Comparison of ENCODE assay signal across 11 cellular contexts in genomic region chr2:239286901-239287300, GRCh38.
DNase-seq lines count a peak whose midpoint lies in the region; ATAC-seq and TF ChIP-seq lines count a peak whose summit lies in the region.
"Had no signal": no experiment of that assay in that cellular context is flagged by ENCODE, and none has a peak within 500 bp of the region (broad histone marks: within the 10 kb centered on the region; RNA-seq: fewer than 3 reads in every experiment).

No MANE protein-coding gene starts in this region.

- H3K9me3 ChIP-seq in BLaER1 = peaks cover 6% of the 10 kb centered on the region; the same call in 1 of the 2 replicates
- H3K9me3 ChIP-seq in CD8-positive, alpha-beta memory T cell (ENCODE audit: low read length) = no peaks in the 10 kb centered on the region
- H3K9me3 ChIP-seq in naive thymus-derived CD4-positive, alpha-beta T cell (ENCODE audit: control insufficient read depth in 2 of 3, low read length in 3 of 3) = no peaks in the 10 kb centered on the region
- H3K9me3 ChIP-seq: colonic mucosa had no signal

- H3K9ac ChIP-seq in BLaER1 = no peak overlapping the region

- H3K36me3 Mint-ChIP-seq in CD8-positive, alpha-beta memory T cell = peaks cover 0 to 2% (median 0%) of the 10 kb centered on the region in 3 donors
- no peaks in the 10 kb centered on the region for H3K36me3 Mint-ChIP-seq in endothelial cell (ENCODE audit: low read depth, unreplicated experiment)
- H3K36me3 Mint-ChIP-seq in naive thymus-derived CD4-positive, alpha-beta T cell = peaks cover 0 to 20% (median 0%) of the 10 kb centered on the region in 5 donors

- no peak overlapping the region for H3K4me3 ChIP-seq in BLaER1
- no peak overlapping the region for H3K4me3 ChIP-seq in CD8-positive, alpha-beta memory T cell (ENCODE audit: low read length)
- H3K4me3 ChIP-seq in naive thymus-derived CD4-positive, alpha-beta T cell (ENCODE audit: low read length) = no peak overlapping the region
- H3K4me3 ChIP-seq: colonic mucosa had no signal

- no peak for TF ChIP-seq CTCF in endothelial cell (IDR thresholded peaks at IDR 0.05; ENCODE audit: unreplicated experiment)

- H3K27ac ChIP-seq in BLaER1 = no peak overlapping the region
- no peak overlapping the region for H3K27ac ChIP-seq in CD8-positive, alpha-beta memory T cell (ENCODE audit: low read depth, low read length)
- H3K27ac ChIP-seq in naive thymus-derived CD4-positive, alpha-beta T cell (ENCODE audit: low read depth, low read length) = no peak overlapping the region
- H3K27ac ChIP-seq: colonic mucosa had no signal

- no peaks in the 10 kb centered on the region for H3K9me3 Mint-ChIP-seq in CD8-positive, alpha-beta memory T cell
- H3K9me3 Mint-ChIP-seq in endothelial cell (ENCODE audit: unreplicated experiment) = no peaks in the 10 kb centered on the region
- H3K9me3 Mint-ChIP-seq in naive thymus-derived CD4-positive, alpha-beta T cell = peaks cover 0 to 2% (median 0%) of the 10 kb centered on the region in 11 donors

- peaks cover 53 to 70% (median 63%) of the 10 kb centered on the region in 3 donors for H3K4me1 Mint-ChIP-seq in CD8-positive, alpha-beta memory T cell
- peaks cover 41% of the 10 kb centered on the region for H3K4me1 Mint-ChIP-seq in endothelial cell (ENCODE audit: unreplicated experiment)
- H3K4me1 Mint-ChIP-seq in naive thymus-derived CD4-positive, alpha-beta T cell = peaks cover 55 to 85% (median 70%) of the 10 kb centered on the region in 7 donors

- H3K27ac Mint-ChIP-seq in CD8-positive, alpha-beta memory T cell = peak overlapping the region; percentile 15 to 89 (median 58)
- H3K27ac Mint-ChIP-seq in endothelial cell (ENCODE audit: unreplicated experiment) = peak overlapping the region; percentile 80
- peak overlapping the region; percentile 65 to 97 (median 93) for H3K27ac Mint-ChIP-seq in naive thymus-derived CD4-positive, alpha-beta T cell

- H3K4me3 Mint-ChIP-seq in CD8-positive, alpha-beta memory T cell = peak overlapping the region in 3 of 7 donors; percentile 5 to 83 (median 6)
- H3K4me3 Mint-ChIP-seq in endothelial cell (ENCODE audit: unreplicated experiment) = no peak overlapping the region
- H3K4me3 Mint-ChIP-seq in naive thymus-derived CD4-positive, alpha-beta T cell = peak overlapping the region; percentile 35 to 88 (median 80)

- H4K20me1 ChIP-seq in BLaER1 = peaks cover 94% of the 10 kb centered on the region

- POLR2A ChIA-PET in CD8-positive, alpha-beta memory T cell (lab: Charles Lee) = interaction anchor here (1.1 kb wide), 1 partner anchor 12 kb away, joined by 3 read pairs; no protein-coding TSS in a partner anchor
- POLR2A ChIA-PET in naive thymus-derived CD4-positive, alpha-beta T cell (lab: Charles Lee) = interaction anchor here (0.6 to 20.2 kb wide), 7 partner anchors 8 to 133 kb away, joined by 3 to 362 read pairs (median 5); no protein-coding TSS in a partner anchor

- DNase-seq in CD8-positive, alpha-beta memory T cell = no peak
- DNase-seq in endothelial cell (ENCODE audit: low spot score) = no peak
- DNase-seq in naive thymus-derived CD4-positive, alpha-beta T cell = no peak
- no peak for DNase-seq in AML-193 (lab: John Stamatoyannopoulos, UW)
- no peak for DNase-seq in medulla oblongata (ENCODE audit: extremely low spot score)
- DNase-seq: activated CD4-positive, CD25-positive, alpha-beta regulatory T cell treated with anti-CD3 and anti-CD28 coated beads, Interleukin-2, amount 50 U/mL, for 72 hours; colonic mucosa; NCI-H1092 treated with DMSO at 0.1 percent for 48 hours had no signal

- intact Hi-C loops in naive thymus-derived CD4-positive, alpha-beta T cell (cut with micrococcal nuclease) = loop anchor here in 1 of 2 donors (5.0 kb wide), 1 partner anchor 35 kb away; no protein-coding TSS in a partner anchor

- H3K4me2 ChIP-seq in BLaER1 = 0 out of 2 replicates have a peak overlapping the region, but pooled peaks have one; percentile 1

- CTCF ChIA-PET in CD8-positive, alpha-beta memory T cell (lab: Charles Lee) = interaction anchor here (1.7 kb wide), 1 partner anchor 12 kb away, joined by 8 read pairs; no protein-coding TSS in a partner anchor
- CTCF ChIA-PET in naive thymus-derived CD4-positive, alpha-beta T cell (lab: Charles Lee) = interaction anchor here (1.3 to 2.0 kb wide), 3 partner anchors 9 to 19 kb away, joined by 3 to 7 read pairs (median 3); no protein-coding TSS in a partner anchor

- no peak for ATAC-seq in naive thymus-derived CD4-positive, alpha-beta T cell
- ATAC-seq in HG02798 (IDR thresholded peaks at IDR 0.05; ENCODE audit: poor library complexity, unreplicated experiment) (no peak), GM21619 (IDR thresholded peaks at IDR 0.05; ENCODE audit: unreplicated experiment) (no peak)

- no peaks in the 10 kb centered on the region for H3K27me3 ChIP-seq in BLaER1
- no peaks in the 10 kb centered on the region for H3K27me3 ChIP-seq in CD8-positive, alpha-beta memory T cell (ENCODE audit: insufficient read depth, low read length, poor library complexity, severe bottlenecking)
- no peaks in the 10 kb centered on the region for H3K27me3 ChIP-seq in naive thymus-derived CD4-positive, alpha-beta T cell (ENCODE audit: control insufficient read depth in 2 of 2, insufficient read depth in 2 of 2, low read length in 2 of 2)
- H3K27me3 ChIP-seq: colonic mucosa had no signal

- peaks cover 17% of the 10 kb centered on the region for H3K36me3 ChIP-seq in BLaER1
- no peaks in the 10 kb centered on the region for H3K36me3 ChIP-seq in CD8-positive, alpha-beta memory T cell (ENCODE audit: insufficient read depth, low read length)
- H3K36me3 ChIP-seq in naive thymus-derived CD4-positive, alpha-beta T cell (ENCODE audit: control insufficient read depth in 2 of 3, insufficient read depth in 3 of 3, low read length in 3 of 3) = no peaks in the 10 kb centered on the region
- H3K36me3 ChIP-seq: colonic mucosa had no signal

- H3K27me3 Mint-ChIP-seq in CD8-positive, alpha-beta memory T cell = no peaks in the 10 kb centered on the region
- peaks cover 3% of the 10 kb centered on the region for H3K27me3 Mint-ChIP-seq in endothelial cell (ENCODE audit: unreplicated experiment)
- H3K27me3 Mint-ChIP-seq in naive thymus-derived CD4-positive, alpha-beta T cell = peaks cover 0 to 3% (median 0%) of the 10 kb centered on the region in 5 donors

- H3K4me1 ChIP-seq in BLaER1 = peaks cover 70% of the 10 kb centered on the region
- peaks cover 69% of the 10 kb centered on the region for H3K4me1 ChIP-seq in CD8-positive, alpha-beta memory T cell (ENCODE audit: insufficient read depth, low read length)
- H3K4me1 ChIP-seq in naive thymus-derived CD4-positive, alpha-beta T cell (ENCODE audit: control insufficient read depth in 2 of 2, insufficient read depth in 2 of 2, low read length in 2 of 2) = peaks cover 37 to 53% of the 10 kb centered on the region in 2 donors
